In genomic region chr22:39417641-39418040, GRCh38 we compare ENCODE assay signal across 35 cellular contexts. TPM values are rescaled to one million over a fixed set of nuclear protein-coding genes. Genes with fewer than 3 reads are reported as not detected.
"Had no signal": no experiment of that assay in that cellular context is flagged by ENCODE, and none has a peak within 500 bp of the region (broad histone marks: within the 10 kb centered on the region; RNA-seq: fewer than 3 reads in every experiment).

No MANE protein-coding gene starts in this region.

- H3K4me3 Mint-ChIP-seq: activated CD4-positive, alpha-beta memory T cell treated with anti-CD3 and anti-CD28 coated beads, Interleukin-2, amount 10 ng/mL, durations not matched to agents 7 days and 5 days; activated CD8-positive, alpha-beta memory T cell treated with anti-CD3 and anti-CD28 coated beads, Interleukin-2, amount 10 ng/mL, durations not matched to agents 7 days and 5 days had no signal

- H3K9me3 Mint-ChIP-seq: activated CD4-positive, alpha-beta memory T cell treated with anti-CD3 and anti-CD28 coated beads, Interleukin-2, amount 10 ng/mL, durations not matched to agents 7 days and 5 days; activated naive CD4-positive, alpha-beta T cell treated with anti-CD3 and anti-CD28 coated beads, Interleukin-2, amount 50 U/mL, for 72 hours had no signal

- H3K27ac Mint-ChIP-seq: activated CD4-positive, alpha-beta memory T cell treated with anti-CD3 and anti-CD28 coated beads, Interleukin-2, amount 10 ng/mL, durations not matched to agents 7 days and 5 days; activated CD8-positive, alpha-beta memory T cell treated with anti-CD3 and anti-CD28 coated beads, Interleukin-2, amount 10 ng/mL, durations not matched to agents 7 days and 5 days; activated naive CD4-positive, alpha-beta T cell treated with anti-CD3 and anti-CD28 coated beads, Interleukin-2, amount 50 U/mL, for 72 hours had no signal

- H3K4me1 ChIP-seq: body of pancreas, breast epithelium had no signal

- H3K27me3 ChIP-seq: adrenal gland, body of pancreas, breast epithelium had no signal

- H3K9me3 ChIP-seq: adrenal gland, body of pancreas, breast epithelium had no signal

- H3K27me3 Mint-ChIP-seq: activated CD4-positive, alpha-beta memory T cell treated with anti-CD3 and anti-CD28 coated beads, Interleukin-2, amount 10 ng/mL, durations not matched to agents 7 days and 5 days; activated CD8-positive, alpha-beta memory T cell treated with anti-CD3 and anti-CD28 coated beads, Interleukin-2, amount 10 ng/mL, durations not matched to agents 7 days and 5 days had no signal

- ATAC-seq: activated CD8-positive, alpha-beta memory T cell treated with anti-CD3 and anti-CD28 coated beads, Interleukin-2, amount 10 ng/mL, durations not matched to agents 7 days and 5 days; activated naive CD4-positive, alpha-beta T cell treated with anti-CD3 and anti-CD28 coated beads, Interleukin-2, amount 50 U/mL, for 72 hours; body of pancreas; Right ventricle myocardium inferior had no signal

- DNase-seq: activated CD4-positive, alpha-beta memory T cell treated with anti-CD3 and anti-CD28 coated beads, Interleukin-2, amount 10 ng/mL, durations not matched to agents 7 days and 5 days; activated CD4-positive, alpha-beta T cell treated with anti-CD3 and anti-CD28 coated beads for 1 hour; activated CD4-positive, alpha-beta T cell treated with anti-CD3 and anti-CD28 coated beads for 48 hours; activated CD4-positive, CD25-positive, alpha-beta regulatory T cell; activated CD8-positive, alpha-beta memory T cell treated with anti-CD3 and anti-CD28 coated beads for 24 hours; activated CD8-positive, alpha-beta memory T cell treated with anti-CD3 and anti-CD28 coated beads, Interleukin-2, amount 10 ng/mL, durations not matched to agents 7 days and 5 days; activated CD8-positive, alpha-beta memory T cell treated with anti-CD3 and anti-CD28 coated beads, Interleukin-2, amount 50 U/mL, for 48 hours; activated effector memory CD4-positive, alpha-beta T cell treated with anti-CD3 and anti-CD28 coated beads, Interleukin-2, amount 50 U/mL, for 16 hours; activated naive CD4-positive, alpha-beta T cell; activated T-cell treated with anti-CD3 and anti-CD28 coated beads, Interleukin-2, amount 50 U/mL, for 48 hours; adrenal gland; body of pancreas; caudate nucleus; cerebellar nuclear complex; Karpas-422; KBM-7; NCI-H1048; NCI-H1105 treated with DMSO at 0.1 percent for 48 hours; NCI-H1436; NCI-H1694 treated with DMSO at 0.1 percent for 48 hours; NCI-H2029; NCI-H2171; NCI-H510A; NCI-H526; NCI-H748 treated with DMSO at 0.1 percent for 48 hours; NK-92 treated with Interleukin-12 subunit alpha and Interleukin-12 subunit beta, amount 100 ng/mL, for 24 hours; PC-9; T1000; WERI-Rb-1 had no signal

- H3K4me3 ChIP-seq: adrenal gland, body of pancreas, breast epithelium, PC-9, SK-N-MC had no signal

- H3K27ac ChIP-seq: adrenal gland, body of pancreas, breast epithelium, PC-9, RWPE1, SK-N-MC, WERI-Rb-1 had no signal

RNA-seq across cellular contexts. Expression of gene MGAT3, which starts 39.2 kb away (rescaled TPM):
- total RNA-seq: MCF 10A, PC-9 had no signal
